ENCODE assay signal across 12 cellular contexts in genomic region chr4:4666693-4667642, GRCh38.
A peak's percentile ranks its signal among the peaks of the same experiment; 100 is the strongest.
DNase-seq lines count a peak whose midpoint lies in the region; ATAC-seq and TF ChIP-seq lines count a peak whose summit lies in the region.
"Had no signal": no experiment of that assay in that cellular context is flagged by ENCODE, and none has a peak within 500 bp of the region (broad histone marks: within the 10 kb centered on the region; RNA-seq: fewer than 3 reads in every experiment).

No MANE protein-coding gene starts in this region.

- peak overlapping the region; percentile 98 for H3K27ac Mint-ChIP-seq in WTC11
- H3K27ac Mint-ChIP-seq: activated naive CD8-positive, alpha-beta T cell had no signal

- H3K4me2 ChIP-seq in hepatocyte = peak overlapping the region; percentile 58

- TF ChIP-seq CTCF in WTC11 (IDR thresholded peaks at IDR 0.05) = no peak
- no peak for TF ChIP-seq CTCF in hepatocyte (IDR thresholded peaks at IDR 0.05; ENCODE audit: poor library complexity)
- TF ChIP-seq CTCF in coronary artery (IDR thresholded peaks at IDR 0.05) = no peak

- H3K4me1 ChIP-seq in hepatocyte (ENCODE audit: insufficient read depth) = peaks cover 12% of the 10 kb centered on the region

- CTCF ChIA-PET in WTC11 (lab: Charles Lee) = interaction anchor here (0.6 to 3.2 kb wide), 13 partner anchors 11 to 1529 kb away, joined by 3 to 17 read pairs (median 4); partner anchors contain the start of gene STX18

- H3K36me3 ChIP-seq in hepatocyte (replicated peaks; ENCODE audit: insufficient read depth, low read depth) = no peaks in the 10 kb centered on the region

- H4K20me1 ChIP-seq in hepatocyte (ENCODE audit: insufficient read depth, poor library complexity, severe bottlenecking) = no peaks in the 10 kb centered on the region

- H2AFZ ChIP-seq in hepatocyte = no peak overlapping the region

- H3K27me3 ChIP-seq in hepatocyte = no peaks in the 10 kb centered on the region

- DNase-seq in G401 (ENCODE audit: low spot score) = peak; percentile 74
- peak; percentile 65 for DNase-seq in WTC11 (ENCODE audit: low spot score)
- peak; percentile 31 for DNase-seq in hepatocyte (ENCODE audit: low spot score)
- DNase-seq in pons (ENCODE audit: low spot score) = peak; percentile 8
- DNase-seq in coronary artery (ENCODE audit: low spot score) = no peak
- no peak for DNase-seq in glomerular visceral epithelial cell (ENCODE audit: extremely low spot score)
- DNase-seq: mammary epithelial cell, NCI-H1092 treated with DMSO at 0.1 percent for 48 hours, NCI-H526 had no signal

- no peaks in the 10 kb centered on the region for H3K27me3 Mint-ChIP-seq in WTC11 (ENCODE audit: low read depth)
- H3K27me3 Mint-ChIP-seq: activated naive CD8-positive, alpha-beta T cell had no signal

- peak overlapping the region; percentile 32 for H3K27ac ChIP-seq in hepatocyte
- H3K27ac ChIP-seq in coronary artery = no peak overlapping the region

- WGBS in hepatocyte (ENCODE audit: low lambda C conversion rate, missing lambda C conversion rate) = 25% methylated on average over 15 of the region's 15 CpGs

- H3K9me2 ChIP-seq in hepatocyte (replicated peaks; ENCODE audit: insufficient read depth) = no peaks in the 10 kb centered on the region

- H3K4me1 Mint-ChIP-seq in WTC11 = peaks cover 66% of the 10 kb centered on the region

- no peak overlapping the region for H3K4me3 ChIP-seq in hepatocyte
- no peak overlapping the region for H3K4me3 ChIP-seq in coronary artery

- no peaks in the 10 kb centered on the region for H3K36me3 Mint-ChIP-seq in WTC11

- no peaks in the 10 kb centered on the region for H3K9me3 ChIP-seq in hepatocyte (ENCODE audit: low read depth)

- no peaks in the 10 kb centered on the region for H3K79me2 ChIP-seq in hepatocyte

- POLR2A ChIA-PET in WTC11 (lab: Charles Lee) = interaction anchor here (0.6 to 1.5 kb wide), 7 partner anchors 24 to 198 kb away, joined by 3 to 6 read pairs (median 3); no protein-coding TSS in a partner anchor

- in situ Hi-C loops in G401 (cut with HindIII; ENCODE audit: low sequenced_read_pairs) = loop anchor here (5.0 kb wide), 1 partner anchor 210 kb away; no protein-coding TSS in a partner anchor

- H3K9me3 Mint-ChIP-seq in WTC11 = no peaks in the 10 kb centered on the region

- ATAC-seq in WTC11 = peak; percentile 44
- no peak for ATAC-seq in HG02642 (IDR thresholded peaks at IDR 0.05; ENCODE audit: poor library complexity, unreplicated experiment)
- no peak for ATAC-seq in HG02870 (IDR thresholded peaks at IDR 0.05; ENCODE audit: unreplicated experiment)

- H3K4me3 Mint-ChIP-seq in WTC11 = peak overlapping the region; percentile 64
- H3K4me3 Mint-ChIP-seq: activated naive CD8-positive, alpha-beta T cell had no signal

TF ChIP-seq in WTC11, 78 proteins besides CTCF, POLR2A, EP300 and RAD21:
- peak; percentile 73 for TF ChIP-seq ZNF423 (CRISPR knock-in tag; IDR thresholded peaks at IDR 0.05)
- peak; percentile 44 for TF ChIP-seq MAX (CRISPR knock-in tag; IDR thresholded peaks at IDR 0.05)
- no peak for TF ChIP-seq MXD4 (CRISPR knock-in tag; IDR thresholded peaks at IDR 0.05; ENCODE audit: borderline replicate concordance)
- TF ChIP-seq TEAD1 (CRISPR knock-in tag; IDR thresholded peaks at IDR 0.05) = peak; percentile 37; the same call in 1 of the 2 replicates
- no peak for TF ChIP-seq PRRX2 (CRISPR knock-in tag; IDR thresholded peaks at IDR 0.05)
- no peak for TF ChIP-seq STAT6 (CRISPR knock-in tag; conservative IDR thresholded peaks at IDR 0.05; ENCODE audit: low read depth)

Comparison
In these comparisons a context has a peak if more than half of its experiments do, and no peak if none do; other contexts are left out.
1. DNase-seq: peak in G401 (single experiment), WTC11 (single experiment), hepatocyte (single experiment) and pons (single experiment); none in coronary artery (single experiment) and glomerular visceral epithelial cell (single experiment).